10 cellular contexts compared by ENCODE assay signal in the genomic region with DNA sequence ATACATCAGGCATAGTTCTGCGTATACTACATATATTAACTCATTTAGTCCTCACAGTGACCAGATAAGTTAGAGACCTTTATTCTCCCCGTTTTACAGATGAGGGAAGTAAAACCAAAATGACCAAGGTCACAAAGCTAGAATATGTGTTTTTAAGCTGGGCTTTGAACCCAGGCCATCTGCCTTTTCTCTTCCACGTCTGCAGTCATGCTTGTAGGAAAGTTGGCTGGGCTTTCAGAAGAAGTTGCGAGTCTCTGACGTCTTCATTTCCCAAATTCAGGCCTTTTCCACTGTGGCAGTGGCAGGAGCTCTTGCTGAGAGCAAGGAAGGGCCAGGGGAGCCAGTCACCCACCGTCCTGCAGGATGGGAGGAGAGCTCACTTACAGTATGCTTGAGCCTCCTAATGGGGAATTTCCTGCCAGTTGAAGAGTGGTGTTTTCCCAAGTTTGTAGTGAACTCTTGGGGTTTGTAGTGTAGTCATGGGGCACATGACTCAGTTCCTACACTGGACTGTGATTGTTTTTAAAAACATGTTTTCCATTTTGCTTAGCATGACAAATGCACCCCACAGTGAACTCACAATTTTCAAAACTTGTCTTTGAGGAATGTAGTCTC. TPM values are rescaled to one million over a fixed set of nuclear protein-coding genes. Genes with fewer than 3 reads are reported as not detected.
DNase-seq lines count a peak whose midpoint lies in the region; ATAC-seq and TF ChIP-seq lines count a peak whose summit lies in the region.
"Had no signal": no experiment of that assay in that cellular context is flagged by ENCODE, and none has a peak within 500 bp of the region (broad histone marks: within the 10 kb centered on the region; RNA-seq: fewer than 3 reads in every experiment).

No MANE protein-coding gene starts in this region.

- no peaks in the 10 kb centered on the region for H3K27me3 ChIP-seq in PC-3 (ENCODE audit: low read length)

- no peaks in the 10 kb centered on the region for H4K20me1 ChIP-seq in PC-3 (ENCODE audit: low read length)

- H3K27me3 Mint-ChIP-seq in endothelial cell (ENCODE audit: unreplicated experiment) = peaks cover 1% of the 10 kb centered on the region
- no peaks in the 10 kb centered on the region for H3K27me3 Mint-ChIP-seq in naive B cell
- H3K27me3 Mint-ChIP-seq: memory B cell had no signal

- intact Hi-C loops in PC-3 (cut with micrococcal nuclease) = no loop called here

- no peak overlapping the region for H3K9ac ChIP-seq in PC-3 (ENCODE audit: low read length)

- no peak overlapping the region for H2AFZ ChIP-seq in PC-3 (ENCODE audit: low read length)

- TF ChIP-seq CTCF in PC-3 (conservative IDR thresholded peaks at IDR 0.05; ENCODE audit: low read depth, low read length) = no peak
- TF ChIP-seq CTCF in endothelial cell (IDR thresholded peaks at IDR 0.05; ENCODE audit: unreplicated experiment) = no peak

- peak; percentile 87 for DNase-seq in Daoy (ENCODE audit: low read depth)
- peak; percentile 7 for DNase-seq in PC-3
- no peak for DNase-seq in endothelial cell (ENCODE audit: low spot score)
- DNase-seq in naive B cell = no peak
- DNase-seq in DMS153 treated with DMSO at 0.1 percent for 48 hours (lab: John Stamatoyannopoulos, UW; ENCODE audit: unreplicated experiment) = no peak

- no peak overlapping the region for H3K27ac ChIP-seq in PC-3 (ENCODE audit: low read length)
- H3K27ac ChIP-seq: HL-60 had no signal

- CTCF ChIA-PET in PC-3 (lab: Charles Lee) = no interaction called here

- H3K36me3 Mint-ChIP-seq in endothelial cell (ENCODE audit: low read depth, unreplicated experiment) (peaks cover 21% of the 10 kb centered on the region), naive B cell (peaks cover 0 to 6% of the 10 kb centered on the region in 2 donors)

- H3K4me3 ChIP-seq in PC-3 (ENCODE audit: low read length) = no peak overlapping the region

- no peaks in the 10 kb centered on the region for H3K9me3 ChIP-seq in PC-3 (ENCODE audit: low read length)

- peaks cover 41% of the 10 kb centered on the region for H3K4me1 Mint-ChIP-seq in endothelial cell (ENCODE audit: unreplicated experiment)
- H3K4me1 Mint-ChIP-seq in naive B cell = peaks cover 15 to 23% (median 21%) of the 10 kb centered on the region in 3 donors

- H3K36me3 ChIP-seq in PC-3 (ENCODE audit: low read depth, low read length) = no peaks in the 10 kb centered on the region; the same call in 1 of the 2 replicates

- ATAC-seq in PC-3 (no peak), naive B cell (ENCODE audit: low read depth in 2 of 2) (no peak), GM19397 (IDR thresholded peaks at IDR 0.05; ENCODE audit: unreplicated experiment) (no peak), GM19035 (IDR thresholded peaks at IDR 0.05; ENCODE audit: unreplicated experiment) (no peak), HG02884 (IDR thresholded peaks at IDR 0.05; ENCODE audit: unreplicated experiment) (no peak)

- peak overlapping the region; percentile 12 for H3K4me3 Mint-ChIP-seq in endothelial cell (ENCODE audit: unreplicated experiment)
- H3K4me3 Mint-ChIP-seq in naive B cell = no peak overlapping the region
- H3K4me3 Mint-ChIP-seq: memory B cell had no signal

- H3F3A ChIP-seq in PC-3 (ENCODE audit: low read length, unreplicated experiment) = no peaks in the 10 kb centered on the region

- H3K4me2 ChIP-seq in PC-3 (ENCODE audit: low read length) = no peak overlapping the region

- no TSS peak for BruUV-seq in PC-3 (replicated peaks; lab: Mats Ljungman, UMichigan)

- H3K4me1 ChIP-seq in PC-3 (ENCODE audit: insufficient read depth, low read length) = no peaks in the 10 kb centered on the region

- H3K79me2 ChIP-seq in PC-3 (ENCODE audit: low read length) = no peaks in the 10 kb centered on the region

- H3K9me3 Mint-ChIP-seq in endothelial cell (ENCODE audit: unreplicated experiment) (no peaks in the 10 kb centered on the region), naive B cell (peaks cover 0 to 1% (median 0%) of the 10 kb centered on the region in 7 donors)

- no peaks in the 10 kb centered on the region for H3K9me2 ChIP-seq in PC-3 (replicated peaks; ENCODE audit: low read length)

- H3K27ac Mint-ChIP-seq in endothelial cell (ENCODE audit: unreplicated experiment) (peak overlapping the region; percentile 16), naive B cell (peak overlapping the region in 4 of 6 donors; percentile 13 to 84 (median 48))
- H3K27ac Mint-ChIP-seq: memory B cell had no signal

- POLR2A ChIA-PET in PC-3 (lab: Charles Lee; ENCODE audit: unreplicated experiment) = no interaction called here

RNA-seq across cellular contexts. Expression of gene CYP17A1, which starts 34.2 kb away (rescaled TPM):
- total RNA-seq in Daoy (2014; rRNA removed; shearing (Covaris generic)) = not detected in 2 replicates
- total RNA-seq in PC-3 (2014; rRNA removed) = not detected in 2 replicates
- not detected for total RNA-seq in endothelial cell (ENCODE audit: unreplicated experiment)
- not detected for polyA plus RNA-seq in naive B cell (ENCODE audit: low read depth in 6 of 6)

RNA-seq across cellular contexts. Expression of gene BORCS7, which starts 51.0 kb away (rescaled TPM):
- total RNA-seq in Daoy (2014; rRNA removed; shearing (Covaris generic)) = 10.9 and 13.0 TPM in 2 replicates
- 6.0 and 8.1 TPM in 2 replicates for total RNA-seq in PC-3 (2014; rRNA removed)
- total RNA-seq in endothelial cell (ENCODE audit: unreplicated experiment) = 10.7 TPM
- 10 to 100 TPM; 42.5 to 67.3 (median 57.0) TPM for polyA plus RNA-seq in naive B cell (ENCODE audit: low read depth in 6 of 6)

RNA-seq across cellular contexts. Expression of gene WBP1L, which starts 59.3 kb away (rescaled TPM):
- 6.8 and 10.9 TPM in 2 replicates for total RNA-seq in Daoy (2014; rRNA removed; shearing (Covaris generic))
- total RNA-seq in PC-3 (2014; rRNA removed) (23.8 and 24.6 TPM in 2 replicates), endothelial cell (ENCODE audit: unreplicated experiment) (49.4 TPM)
- polyA plus RNA-seq in naive B cell (ENCODE audit: low read depth in 6 of 6) = 10 to 100 TPM; 26.0 to 34.2 (median 29.7) TPM

Comparison
In these comparisons a context has a peak if more than half of its experiments do, and no peak if none do; other contexts are left out.
1. DNase-seq: peak in Daoy (single experiment) and PC-3 (single experiment); none in endothelial cell (single experiment), naive B cell (single experiment) and DMS153 treated with DMSO at 0.1 percent for 48 hours (single experiment).